ENCODE assay signal across 29 cellular contexts in the genomic region with DNA sequence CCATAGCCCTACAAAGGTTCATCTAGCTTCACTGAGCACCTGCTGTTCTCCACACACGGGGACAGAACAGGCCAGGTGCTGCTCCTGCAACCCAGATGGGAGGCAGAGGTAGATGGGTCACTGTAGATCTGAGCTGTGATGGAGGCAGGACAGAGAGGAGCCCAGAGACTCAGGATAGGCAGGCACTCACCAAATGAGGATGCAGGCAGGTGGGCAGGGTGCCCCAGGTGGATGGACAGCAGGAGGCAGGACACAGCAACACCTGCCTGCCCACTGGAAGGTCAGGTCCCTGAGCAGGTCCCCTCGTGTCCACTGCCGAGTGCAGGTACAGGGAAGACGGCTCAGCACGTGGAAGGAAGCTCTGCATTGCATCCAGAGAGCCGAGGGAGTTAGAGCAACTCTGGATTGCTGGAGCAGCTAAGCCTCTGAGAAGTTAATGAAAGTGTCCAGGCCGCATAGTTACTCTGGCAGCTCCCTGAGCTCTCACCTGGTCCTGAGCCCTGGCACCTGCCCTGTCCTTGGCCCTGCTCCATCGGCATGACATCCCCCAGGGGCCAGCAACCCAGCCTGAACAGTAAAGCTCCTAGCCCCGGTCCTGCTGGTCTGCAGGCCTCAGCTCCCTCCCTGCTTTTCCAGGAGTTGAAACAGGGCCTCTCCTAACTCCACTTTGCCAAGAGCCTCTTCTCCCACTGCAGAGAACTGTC. TPM values are rescaled to one million over a fixed set of nuclear protein-coding genes. Genes with fewer than 3 reads are reported as not detected.
"Had no signal": no experiment of that assay in that cellular context is flagged by ENCODE, and none has a peak within 500 bp of the region (broad histone marks: within the 10 kb centered on the region; RNA-seq: fewer than 3 reads in every experiment).

No MANE protein-coding gene starts in this region.

- H3K27ac Mint-ChIP-seq: activated CD4-positive, alpha-beta memory T cell treated with anti-CD3 and anti-CD28 coated beads for 36 hours; activated naive CD8-positive, alpha-beta T cell treated with anti-CD3 and anti-CD28 coated beads for 36 hours; effector memory CD8-positive, alpha-beta T cell; memory B cell; progenitor cell of endocrine pancreas; stimulated activated naive B cell treated with anti-CD40 and anti-IgM and Interleukin-4, amounts not matched to agents 10 μg/mL and 1 μg/mL and 100 μg/mL, for 72 hours had no signal

- FAIRE-seq: astrocyte, colon, endothelial cell of umbilical vein had no signal

- H3K27me3 Mint-ChIP-seq: activated CD4-positive, alpha-beta memory T cell treated with anti-CD3 and anti-CD28 coated beads for 36 hours; activated naive CD8-positive, alpha-beta T cell treated with anti-CD3 and anti-CD28 coated beads for 36 hours; central memory CD8-positive, alpha-beta T cell had no signal

- H3K4me3 Mint-ChIP-seq: activated CD4-positive, alpha-beta memory T cell treated with anti-CD3 and anti-CD28 coated beads for 36 hours; activated naive CD8-positive, alpha-beta T cell treated with anti-CD3 and anti-CD28 coated beads for 36 hours; central memory CD8-positive, alpha-beta T cell; effector memory CD8-positive, alpha-beta T cell; memory B cell; stimulated activated naive B cell treated with anti-CD40 and anti-IgM and Interleukin-4, amounts not matched to agents 10 μg/mL and 1 μg/mL and 100 μg/mL, for 72 hours had no signal

- H3K27me3 ChIP-seq: dorsolateral prefrontal cortex, uterus had no signal

- H3K27ac ChIP-seq: dorsolateral prefrontal cortex, transverse colon, uterus had no signal

- H3K4me1 ChIP-seq: uterus had no signal

- H3K9me3 ChIP-seq: transverse colon, uterus had no signal

- ATAC-seq: effector memory CD8-positive, alpha-beta T cell; esophagus mucosa; stimulated activated naive B cell treated with anti-CD40 and anti-IgM and Interleukin-4, amounts not matched to agents 10 μg/mL and 1 μg/mL and 100 μg/mL, for 72 hours had no signal

- H3K4me3 ChIP-seq: transverse colon, uterus had no signal

- H3K36me3 Mint-ChIP-seq: activated CD4-positive, alpha-beta memory T cell treated with anti-CD3 and anti-CD28 coated beads for 36 hours; activated naive CD8-positive, alpha-beta T cell treated with anti-CD3 and anti-CD28 coated beads for 36 hours; memory B cell; stimulated activated naive B cell treated with anti-CD40 and anti-IgM and Interleukin-4, amounts not matched to agents 10 μg/mL and 1 μg/mL and 100 μg/mL, for 72 hours had no signal

- DNase-seq: activated CD4-positive, alpha-beta memory T cell treated with anti-CD3 and anti-CD28 coated beads for 36 hours; activated CD4-positive, alpha-beta T cell treated with anti-CD3 and anti-CD28 coated beads for 4 hours; activated CD4-positive, CD25-positive, alpha-beta regulatory T cell; activated naive CD4-positive, alpha-beta T cell treated with Interleukin-2 at 50 U/mL for 16 hours; activated naive CD8-positive, alpha-beta T cell treated with anti-CD3 and anti-CD28 coated beads for 36 hours; activated T-cell treated with anti-CD3 and anti-CD28 coated beads, Interleukin-2, amount 50 U/mL, for 48 hours; effector memory CD8-positive, alpha-beta T cell; foreskin melanocyte; hypothalamus; retina; stimulated activated CD4-positive, alpha-beta T cell treated with anti-CD3 and anti-CD28 coated beads, Interleukin-2, amount 100 ng/mL, for 48 hours; stimulated activated CD8-positive, alpha-beta memory T cell treated with anti-CD3 and anti-CD28 coated beads, Interleukin-4, amount 100 ng/mL, for 48 hours; stimulated activated naive B cell treated with anti-CD40 and anti-IgM and Interleukin-4, amounts not matched to agents 10 μg/mL and 1 μg/mL and 100 μg/mL, for 72 hours; transverse colon; uterus had no signal

- H3K9me3 Mint-ChIP-seq: activated CD4-positive, alpha-beta memory T cell treated with anti-CD3 and anti-CD28 coated beads for 36 hours; activated naive CD8-positive, alpha-beta T cell treated with anti-CD3 and anti-CD28 coated beads for 36 hours; central memory CD8-positive, alpha-beta T cell; effector memory CD8-positive, alpha-beta T cell; memory B cell; stimulated activated naive B cell treated with anti-CD40 and anti-IgM and Interleukin-4, amounts not matched to agents 10 μg/mL and 1 μg/mL and 100 μg/mL, for 72 hours had no signal

- H3K36me3 ChIP-seq: transverse colon, uterus had no signal

RNA-seq across cellular contexts. Expression of a gene that starts 14.9 kb away (rescaled TPM):
- total RNA-seq: activated CD4-positive, alpha-beta memory T cell treated with anti-CD3 and anti-CD28 coated beads for 36 hours; endothelial cell of umbilical vein; esophagus mucosa; myocyte; osteocyte; progenitor cell of endocrine pancreas; temporal lobe; uterus had no signal
- polyA plus RNA-seq: endothelial cell of umbilical vein, liver, neural cell had no signal

RNA-seq across cellular contexts. Expression of a gene that starts 33.4 kb away (rescaled TPM):
- total RNA-seq: activated CD4-positive, alpha-beta memory T cell treated with anti-CD3 and anti-CD28 coated beads for 36 hours; activated naive CD8-positive, alpha-beta T cell treated with anti-CD3 and anti-CD28 coated beads for 36 hours; endothelial cell of umbilical vein; esophagus mucosa; mononuclear cell; myocyte had no signal
- polyA plus RNA-seq: liver had no signal
